In the genomic region with DNA sequence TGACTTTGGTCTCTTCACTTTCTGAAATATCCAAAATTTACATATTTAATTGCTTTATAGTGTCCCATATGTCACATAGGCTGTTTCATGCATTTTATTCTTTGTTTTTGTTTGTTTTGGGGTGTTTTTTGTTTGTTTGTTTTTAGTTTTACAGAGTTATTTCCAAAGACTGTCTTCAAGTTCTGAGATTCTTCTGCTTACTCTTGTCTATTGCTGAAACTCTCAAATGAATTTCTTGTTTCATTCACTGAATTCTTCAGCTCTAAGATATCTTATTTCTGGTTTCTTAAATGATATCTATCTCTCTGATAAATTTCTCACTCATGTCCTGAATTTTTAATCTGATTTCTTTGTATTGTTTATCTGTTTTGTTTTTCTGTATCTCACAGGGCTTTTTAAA, we compare ENCODE assay signal across 23 cellular contexts.
"Had no signal": no experiment of that assay in that cellular context is flagged by ENCODE, and none has a peak within 500 bp of the region (broad histone marks: within the 10 kb centered on the region; RNA-seq: fewer than 3 reads in every experiment).

No MANE protein-coding gene starts in this region.

- FAIRE-seq: frontal cortex, keratinocyte had no signal

- H3K9me3 ChIP-seq: testis had no signal

- H3K27me3 ChIP-seq: esophagus squamous epithelium, ovary, spleen, testis, tibial artery had no signal

- H3K36me3 ChIP-seq: esophagus squamous epithelium, lower lobe of right lung, ovary, spleen, tibial artery had no signal

- H3K27ac ChIP-seq: coronary artery, esophagus squamous epithelium, lower lobe of right lung, ovary, psoas muscle, skin epidermis, spleen, testis, tibial artery had no signal

- ATAC-seq: left ventricle myocardium superior; lower lobe of right lung; natural killer cell; psoas muscle; right cardiac atrium; stimulated activated memory B cell treated with anti-CD40 and anti-IgM and Interleukin-4, amounts not matched to agents 10 μg/mL and 1 μg/mL and 100 μg/mL, for 72 hours; stimulated activated naive CD8-positive, alpha-beta T cell treated with anti-CD3 and anti-CD28 coated beads, Interleukin-15, Interleukin-2, amounts not matched to agents 100 U/mL and 50 U/mL, for 24 hours had no signal

- DNase-seq: dermis blood vessel endothelial cell; effector memory CD4-positive, alpha-beta T cell; erythroblast; esophagus squamous epithelium; hypothalamus; left ventricle myocardium superior; lower lobe of right lung; natural killer cell; occipital lobe; ovary; psoas muscle; right cardiac atrium; spleen; stimulated activated CD4-positive, alpha-beta T cell treated with anti-CD3 and anti-CD28 coated beads, Interleukin-4, amount 100 ng/mL, for 4 hours; stimulated activated naive CD8-positive, alpha-beta T cell treated with anti-CD3 and anti-CD28 coated beads, Interleukin-15, Interleukin-2, amounts not matched to agents 100 U/mL and 50 U/mL, for 24 hours; substantia nigra; testis; tibial artery had no signal

- H3K4me3 ChIP-seq: coronary artery, esophagus squamous epithelium, lower lobe of right lung, ovary, psoas muscle, skin epidermis, spleen, testis, tibial artery had no signal

- H3K4me1 ChIP-seq: esophagus squamous epithelium, lower lobe of right lung, spleen, testis, tibial artery had no signal
